In the genomic region with DNA sequence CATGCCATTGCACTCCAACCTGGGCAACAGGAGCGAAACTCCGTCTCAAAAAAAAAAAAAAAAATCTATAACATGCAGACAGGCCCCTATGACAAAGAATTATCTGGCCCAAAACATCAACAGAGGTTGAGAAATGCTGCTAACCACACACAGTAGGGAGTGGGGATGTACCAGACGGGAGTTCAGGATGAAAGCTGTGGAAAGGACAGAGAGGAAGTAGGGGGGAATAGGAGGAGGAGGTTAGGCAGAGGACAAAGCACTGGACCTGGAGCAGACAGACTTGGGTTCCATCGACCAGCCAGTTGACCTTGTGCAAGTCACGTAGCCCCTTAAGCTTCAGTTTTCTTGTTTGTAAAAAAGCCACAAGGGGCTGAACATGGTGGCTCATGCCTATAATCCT, we compare ENCODE assay signal across 18 cellular contexts. TPM values are rescaled to one million over a fixed set of nuclear protein-coding genes. Genes with fewer than 3 reads are reported as not detected.
"Had no signal": no experiment of that assay in that cellular context is flagged by ENCODE, and none has a peak within 500 bp of the region (broad histone marks: within the 10 kb centered on the region; RNA-seq: fewer than 3 reads in every experiment).

No MANE protein-coding gene starts in this region.

- H3K27me3 ChIP-seq: gastrocnemius medialis, heart left ventricle, right atrium auricular region had no signal

- H3K4me3 Mint-ChIP-seq: activated CD4-positive, alpha-beta T cell treated with anti-CD3 and anti-CD28 coated beads, Interleukin-2, amount 10 ng/mL, durations not matched to agents 24 days and 14 days; activated naive CD8-positive, alpha-beta T cell; activated T-cell treated with anti-CD3 and anti-CD28 coated beads, Interleukin-2, amount 50 U/mL, for 72 hours; immature natural killer cell; natural killer cell treated with Interleukin-12 subunit alpha and Interleukin-12 subunit beta and Interleukin-15 and Interleukin-18, amount 100 ng/mL, for 72 hours; stimulated activated naive CD8-positive, alpha-beta T cell treated with anti-CD3 and anti-CD28 coated beads, Interleukin-15, amount 100 ng/mL, for 72 hours had no signal

- H3K36me3 Mint-ChIP-seq: activated naive CD8-positive, alpha-beta T cell; immature natural killer cell; natural killer cell treated with Interleukin-12 subunit alpha and Interleukin-12 subunit beta and Interleukin-15 and Interleukin-18, amount 100 ng/mL, for 72 hours had no signal

- H3K4me1 Mint-ChIP-seq: immature natural killer cell had no signal

- H3K4me3 ChIP-seq: coronary artery, gastrocnemius medialis, heart left ventricle, right atrium auricular region, thoracic aorta had no signal

- H3K27ac Mint-ChIP-seq: activated CD4-positive, alpha-beta T cell treated with anti-CD3 and anti-CD28 coated beads, Interleukin-2, amount 10 ng/mL, durations not matched to agents 24 days and 14 days; activated naive CD8-positive, alpha-beta T cell; activated T-cell treated with anti-CD3 and anti-CD28 coated beads, Interleukin-2, amount 50 U/mL, for 72 hours; immature natural killer cell had no signal

- H3K27me3 Mint-ChIP-seq: progenitor cell of endocrine pancreas had no signal

- H3K9me3 ChIP-seq: gastrocnemius medialis, heart left ventricle, right atrium auricular region, thoracic aorta had no signal

- H3K9me3 Mint-ChIP-seq: activated CD4-positive, alpha-beta T cell treated with anti-CD3 and anti-CD28 coated beads, Interleukin-2, amount 10 ng/mL, durations not matched to agents 24 days and 14 days; activated T-cell treated with anti-CD3 and anti-CD28 coated beads, Interleukin-2, amount 50 U/mL, for 72 hours; immature natural killer cell; natural killer cell treated with Interleukin-12 subunit alpha and Interleukin-12 subunit beta and Interleukin-15 and Interleukin-18, amount 100 ng/mL, for 72 hours; stimulated activated naive CD8-positive, alpha-beta T cell treated with anti-CD3 and anti-CD28 coated beads, Interleukin-15, amount 100 ng/mL, for 72 hours had no signal

- DNase-seq: activated CD4-positive, alpha-beta T cell treated with anti-CD3 and anti-CD28 coated beads, Interleukin-2, amount 10 ng/mL, durations not matched to agents 24 days and 14 days; activated CD4-positive, CD25-positive, alpha-beta regulatory T cell; activated CD8-positive, alpha-beta memory T cell treated with anti-CD3 and anti-CD28 coated beads, Interleukin-2, amount 50 U/mL, for 48 hours; activated gamma-delta T cell treated with Interleukin-2 at 50 U/mL for 16 hours; activated T-cell treated with anti-CD3 and anti-CD28 coated beads, Interleukin-2, amount 50 U/mL, for 72 hours; effector CD8-positive, alpha-beta T cell; gastrocnemius medialis; heart left ventricle; immature natural killer cell; small intestine; stimulated activated naive CD8-positive, alpha-beta T cell treated with anti-CD3 and anti-CD28 coated beads, Interleukin-15, amount 100 ng/mL, for 72 hours; T-helper 2 cell had no signal

- H3K36me3 ChIP-seq: gastrocnemius medialis, heart left ventricle, right atrium auricular region, thoracic aorta had no signal

- ATAC-seq: activated T-cell treated with anti-CD3 and anti-CD28 coated beads, Interleukin-2, amount 50 U/mL, for 72 hours; gastrocnemius medialis; heart left ventricle; natural killer cell treated with Interleukin-12 subunit alpha and Interleukin-12 subunit beta and Interleukin-15 and Interleukin-18, amount 100 ng/mL, for 72 hours; stimulated activated naive CD8-positive, alpha-beta T cell treated with anti-CD3 and anti-CD28 coated beads, Interleukin-15, amount 100 ng/mL, for 72 hours had no signal

- H3K27ac ChIP-seq: coronary artery, gastrocnemius medialis, heart left ventricle, thoracic aorta had no signal

RNA-seq across cellular contexts. Expression of a gene that starts 12.5 kb away (rescaled TPM):
- polyA plus RNA-seq: immature natural killer cell had no signal
